Comparison of ENCODE assay signal across 9 cellular contexts in genomic region chr3:188339410-188340295, GRCh38.
DNase-seq lines count a peak whose midpoint lies in the region; ATAC-seq lines count a peak whose summit lies in the region.
"Had no signal": no experiment of that assay in that cellular context is flagged by ENCODE, and none has a peak within 500 bp of the region (broad histone marks: within the 10 kb centered on the region; RNA-seq: fewer than 3 reads in every experiment).

No MANE protein-coding gene starts in this region.

- peak overlapping the region; percentile 54 for H3K4me3 Mint-ChIP-seq in activated CD4-positive, alpha-beta T cell treated with anti-CD3 and anti-CD28 coated beads for 36 hours

- intact Hi-C loops in activated CD4-positive, alpha-beta T cell treated with anti-CD3 and anti-CD28 coated beads for 36 hours (cut with DNase I, micrococcal nuclease) = loop anchor here (1.0 to 10.0 kb wide), 24 partner anchors 16 to 805 kb away; partner anchors contain the start of gene BCL6 (in 1 of the 2)

- peak overlapping the region; percentile 95 for H3K27ac Mint-ChIP-seq in activated CD4-positive, alpha-beta T cell treated with anti-CD3 and anti-CD28 coated beads for 36 hours

- ATAC-seq in activated CD4-positive, alpha-beta T cell treated with anti-CD3 and anti-CD28 coated beads for 36 hours = peak; percentile 89
- ATAC-seq in HG03378 (IDR thresholded peaks at IDR 0.05; ENCODE audit: unreplicated experiment) = peak; percentile 81

- H3K36me3 Mint-ChIP-seq in activated CD4-positive, alpha-beta T cell treated with anti-CD3 and anti-CD28 coated beads for 36 hours (ENCODE audit: low read depth) = peaks cover 34% of the 10 kb centered on the region

- CTCF ChIA-PET in activated CD4-positive, alpha-beta T cell treated with anti-CD3 and anti-CD28 coated beads for 36 hours (lab: Charles Lee) = interaction anchor here (1.0 to 2.2 kb wide), 7 partner anchors 9 to 600 kb away, joined by 3 to 13 read pairs (median 5); no protein-coding TSS in a partner anchor

- peak; percentile 76 for DNase-seq in activated CD4-positive, alpha-beta T cell treated with anti-CD3 and anti-CD28 coated beads for 36 hours
- DNase-seq in activated CD4-positive, alpha-beta T cell treated with anti-CD3 and anti-CD28 coated beads for 1 hour = no peak
- DNase-seq in activated gamma-delta T cell treated with anti-CD3 and anti-CD28 coated beads, Interleukin-2, amount 50 U/mL, for 16 hours (ENCODE audit: low read depth) = peak; percentile 25
- DNase-seq in stimulated activated CD8-positive, alpha-beta memory T cell treated with anti-CD3 and anti-CD28 coated beads, Interleukin-2, amount 100 ng/mL, for 48 hours (ENCODE audit: low read depth in 2 of 2) = peak; percentile 15 to 49
- DNase-seq in NCI-H510A (lab: John Stamatoyannopoulos, UW) (no peak), globus pallidus (ENCODE audit: low spot score) (no peak), glomerular visceral epithelial cell (ENCODE audit: extremely low spot score) (no peak)
- DNase-seq: posterior cingulate gyrus had no signal

- H3K27me3 Mint-ChIP-seq in activated CD4-positive, alpha-beta T cell treated with anti-CD3 and anti-CD28 coated beads for 36 hours = no peaks in the 10 kb centered on the region

- H3K9me3 Mint-ChIP-seq in activated CD4-positive, alpha-beta T cell treated with anti-CD3 and anti-CD28 coated beads for 36 hours (ENCODE audit: low read depth) = peaks cover 7% of the 10 kb centered on the region

- peaks cover 43% of the 10 kb centered on the region for H3K4me1 Mint-ChIP-seq in activated CD4-positive, alpha-beta T cell treated with anti-CD3 and anti-CD28 coated beads for 36 hours

- POLR2A ChIA-PET in activated CD4-positive, alpha-beta T cell treated with anti-CD3 and anti-CD28 coated beads for 36 hours (lab: Charles Lee) = interaction anchor here (0.5 to 2.0 kb wide), 12 partner anchors 9 to 601 kb away, joined by 3 to 11 read pairs (median 6); partner anchors contain the start of gene BCL6

Comparison
In these comparisons a context has a peak if more than half of its experiments do, and no peak if none do; other contexts are left out.
1. DNase-seq: peak in activated CD4-positive, alpha-beta T cell treated with anti-CD3 and anti-CD28 coated beads for 36 hours (single experiment), activated gamma-delta T cell treated with anti-CD3 and anti-CD28 coated beads, Interleukin-2, amount 50 U/mL, for 16 hours (single experiment) and stimulated activated CD8-positive, alpha-beta memory T cell treated with anti-CD3 and anti-CD28 coated beads, Interleukin-2, amount 100 ng/mL, for 48 hours (2 of 2); none in activated CD4-positive, alpha-beta T cell treated with anti-CD3 and anti-CD28 coated beads for 1 hour (single experiment), NCI-H510A (single experiment), globus pallidus (single experiment) and glomerular visceral epithelial cell (single experiment).